ENCODE assay signal across 27 cellular contexts in the genomic region with DNA sequence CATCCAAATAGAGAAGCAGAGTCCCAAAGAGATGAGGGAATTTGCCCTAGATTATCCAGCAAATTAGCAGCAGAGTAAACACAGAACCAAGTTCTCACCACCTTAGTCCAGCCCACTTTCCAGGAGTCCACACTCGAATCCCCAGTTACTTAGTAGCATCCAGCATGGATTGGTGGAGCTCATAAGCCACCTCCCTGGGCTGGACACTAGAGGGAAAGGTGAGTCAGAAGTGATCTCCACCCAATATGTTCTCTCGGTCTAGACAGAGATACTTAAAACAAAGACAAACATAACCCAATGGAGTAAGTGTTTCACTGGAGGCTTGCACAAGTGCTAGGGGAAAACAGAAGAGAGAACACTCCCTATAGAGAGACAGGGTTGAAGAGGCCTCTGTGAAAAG.
DNase-seq lines count a peak whose midpoint lies in the region; ATAC-seq and TF ChIP-seq lines count a peak whose summit lies in the region.
"Had no signal": no experiment of that assay in that cellular context is flagged by ENCODE, and none has a peak within 500 bp of the region (broad histone marks: within the 10 kb centered on the region; RNA-seq: fewer than 3 reads in every experiment).

No MANE protein-coding gene starts in this region.

- H3K36me3 ChIP-seq in esophagus (ENCODE audit: control insufficient read depth in 2 of 2, insufficient read depth in 2 of 2, low read length in 1 of 2): no peaks in the 10 kb centered on the region
- no peaks in the 10 kb centered on the region for H3K36me3 ChIP-seq in lower lobe of right lung
- H3K36me3 ChIP-seq in trophoblast cell (ENCODE audit: control insufficient read depth in 1 of 2, insufficient read depth in 2 of 2, low read length in 2 of 2): no peaks in the 10 kb centered on the region
- H3K36me3 ChIP-seq: HAP-1, tibial nerve had no signal

- TF ChIP-seq CTCF in RWPE1 (conservative IDR thresholded peaks at IDR 0.05; ENCODE audit: low read depth) (no peak), lower lobe of right lung (IDR thresholded peaks at IDR 0.05) (no peak)

- H3K27ac Mint-ChIP-seq in activated CD4-positive, alpha-beta memory T cell treated with anti-CD3 and anti-CD28 coated beads for 36 hours: no peak overlapping the region
- H3K27ac Mint-ChIP-seq: CD8-positive, alpha-beta memory T cell; naive thymus-derived CD8-positive, alpha-beta T cell had no signal

- no peak overlapping the region for H3K9ac ChIP-seq in trophoblast cell (ENCODE audit: low read length)

- intact Hi-C loops in lower lobe of right lung (cut with DNase I): no loop called here
- intact Hi-C loops in activated CD4-positive, alpha-beta memory T cell treated with anti-CD3 and anti-CD28 coated beads for 36 hours (cut with micrococcal nuclease): no loop called here

- H3K4me3 ChIP-seq in esophagus (ENCODE audit: low read depth in 1 of 2, low read length in 2 of 2) (no peak overlapping the region), lower lobe of right lung (no peak overlapping the region), trophoblast cell (ENCODE audit: low read depth, low read length) (no peak overlapping the region)
- H3K4me3 ChIP-seq: HAP-1, SK-N-MC, tibial nerve had no signal

- CTCF ChIA-PET in RWPE1 (lab: Yijun Ruan, JAX): no interaction called here
- CTCF ChIA-PET in activated CD4-positive, alpha-beta memory T cell treated with anti-CD3 and anti-CD28 coated beads for 36 hours (lab: Charles Lee): no interaction called here

- no peaks in the 10 kb centered on the region for H3K9me3 Mint-ChIP-seq in activated CD4-positive, alpha-beta memory T cell treated with anti-CD3 and anti-CD28 coated beads for 36 hours
- H3K9me3 Mint-ChIP-seq: CD8-positive, alpha-beta memory T cell; naive thymus-derived CD8-positive, alpha-beta T cell had no signal

- H3K36me3 Mint-ChIP-seq in activated CD4-positive, alpha-beta memory T cell treated with anti-CD3 and anti-CD28 coated beads for 36 hours: no peaks in the 10 kb centered on the region
- H3K36me3 Mint-ChIP-seq: CD8-positive, alpha-beta memory T cell; naive thymus-derived CD8-positive, alpha-beta T cell had no signal

- H4K8ac ChIP-seq in trophoblast cell (ENCODE audit: low read depth, low read length): no peak overlapping the region

- H3K9me3 ChIP-seq in esophagus (ENCODE audit: control insufficient read depth in 2 of 2, insufficient read depth in 1 of 2, low read depth in 1 of 2, low read length in 1 of 2) (peaks cover 0 to 2% of the 10 kb centered on the region in 2 donors), lower lobe of right lung (no peaks in the 10 kb centered on the region), trophoblast cell (ENCODE audit: insufficient read depth, low read depth, low read length) (no peaks in the 10 kb centered on the region)
- H3K9me3 ChIP-seq: HAP-1, tibial nerve had no signal

- H3K14ac ChIP-seq in trophoblast cell (ENCODE audit: low read length): no peak overlapping the region

- no peak overlapping the region for H2BK120ac ChIP-seq in trophoblast cell (ENCODE audit: insufficient read depth, low read length, poor library complexity)

- no peak overlapping the region for H3K23ac ChIP-seq in trophoblast cell (ENCODE audit: low read length)

- ATAC-seq in lower lobe of right lung: peak; percentile 88
- ATAC-seq: activated CD4-positive, CD25-positive, alpha-beta regulatory T cell treated with anti-CD3 and anti-CD28 coated beads, Interleukin-2, amount 50 U/mL, for 24 hours; naive thymus-derived CD8-positive, alpha-beta T cell; sciatic nerve had no signal

- H3K27me3 ChIP-seq in esophagus (ENCODE audit: control insufficient read depth in 1 of 2, insufficient read depth in 2 of 2, low read length in 2 of 2): no peaks in the 10 kb centered on the region
- H3K27me3 ChIP-seq in lower lobe of right lung (ENCODE audit: low read depth): no peaks in the 10 kb centered on the region
- no peaks in the 10 kb centered on the region for H3K27me3 ChIP-seq in trophoblast cell (ENCODE audit: insufficient read depth, low read length)
- H3K27me3 ChIP-seq: tibial nerve had no signal

- no peak overlapping the region for H2BK5ac ChIP-seq in trophoblast cell (ENCODE audit: low read depth, low read length, poor library complexity)

- 58 to 63% methylated on average over 2 of the region's 2 CpGs for WGBS in esophagus, 2 donors
- WGBS in trophoblast cell (ENCODE audit: extremely low coverage, insufficient coverage, insufficient read length): no CpG with 5 or more reads among the region's 2 CpGs

- no peak overlapping the region for H3K18ac ChIP-seq in trophoblast cell (ENCODE audit: low read length)

- no peak overlapping the region for H3K27ac ChIP-seq in RWPE1
- H3K27ac ChIP-seq in esophagus (ENCODE audit: low read depth in 2 of 2, low read length in 1 of 2): peak overlapping the region; percentile 59 to 72
- no peak overlapping the region for H3K27ac ChIP-seq in lower lobe of right lung
- H3K27ac ChIP-seq in trophoblast cell (ENCODE audit: low read depth, low read length): no peak overlapping the region
- H3K27ac ChIP-seq: SK-N-MC, tibial nerve had no signal

- H4K91ac ChIP-seq in trophoblast cell (ENCODE audit: low read depth, low read length): no peak overlapping the region

- H2AK5ac ChIP-seq in trophoblast cell (ENCODE audit: low read length): no peak overlapping the region

- no peaks in the 10 kb centered on the region for H3K79me2 ChIP-seq in trophoblast cell (ENCODE audit: control insufficient read depth, insufficient read depth, low read length, poor library complexity)

- H3K4ac ChIP-seq in trophoblast cell (ENCODE audit: low read depth, low read length): no peak overlapping the region

- H2AFZ ChIP-seq in trophoblast cell (ENCODE audit: insufficient read depth, low read length, poor library complexity): no peak overlapping the region

- H3K79me1 ChIP-seq in trophoblast cell (ENCODE audit: low read length): no peaks in the 10 kb centered on the region

- H3K4me1 ChIP-seq in esophagus (ENCODE audit: control insufficient read depth in 2 of 2, insufficient read depth in 2 of 2, low read length in 1 of 2): no peaks in the 10 kb centered on the region
- H3K4me1 ChIP-seq in lower lobe of right lung: peaks cover 5% of the 10 kb centered on the region
- no peaks in the 10 kb centered on the region for H3K4me1 ChIP-seq in trophoblast cell (ENCODE audit: control insufficient read depth in 1 of 2, insufficient read depth in 2 of 2, low read length in 2 of 2)
- H3K4me1 ChIP-seq: HAP-1, tibial nerve had no signal

- H4K12ac ChIP-seq in trophoblast cell (ENCODE audit: low read depth, low read length): no peak overlapping the region

- H3K4me1 Mint-ChIP-seq in activated CD4-positive, alpha-beta memory T cell treated with anti-CD3 and anti-CD28 coated beads for 36 hours (ENCODE audit: low read depth): no peaks in the 10 kb centered on the region
- H3K4me1 Mint-ChIP-seq: CD8-positive, alpha-beta memory T cell; naive thymus-derived CD8-positive, alpha-beta T cell had no signal

- H3K4me3 Mint-ChIP-seq in activated CD4-positive, alpha-beta memory T cell treated with anti-CD3 and anti-CD28 coated beads for 36 hours: no peak overlapping the region
- H3K4me3 Mint-ChIP-seq: CD8-positive, alpha-beta memory T cell; naive thymus-derived CD8-positive, alpha-beta T cell had no signal

- DNase-seq in ELR (ENCODE audit: low read depth): peak; percentile 22
- DNase-seq in RWPE1 (ENCODE audit: low spot score): peak; percentile 5
- DNase-seq in lower lobe of right lung: no peak
- no peak for DNase-seq in amniotic stem cell (lab: John Stamatoyannopoulos, UW)
- no peak for DNase-seq in activated CD4-positive, alpha-beta memory T cell treated with anti-CD3 and anti-CD28 coated beads for 36 hours
- DNase-seq in DMS79 treated with DMSO at 0.1 percent for 48 hours (lab: John Stamatoyannopoulos, UW): no peak
- DNase-seq in trophoblast cell: no peak
- DNase-seq: activated CD4-positive, alpha-beta T cell treated with anti-CD3 and anti-CD28 coated beads, Interleukin-2, amount 50 U/mL, for 48 hours; activated CD8-positive, alpha-beta memory T cell treated with anti-CD3 and anti-CD28 coated beads, Interleukin-2, amount 50 U/mL, for 4 hours; activated naive CD4-positive, alpha-beta T cell; CD8-positive, alpha-beta memory T cell; cerebellar nuclear complex; DMS 273 treated with DMSO at 0.1 percent for 48 hours; hypothalamus; midbrain; naive thymus-derived CD8-positive, alpha-beta T cell; NCI-H1092 treated with DMSO at 0.1 percent for 48 hours; NCI-H187; NCI-H446 treated with DMSO at 0.1 percent for 48 hours; NCI-H82; stimulated activated CD4-positive, alpha-beta T cell treated with anti-CD3 and anti-CD28 coated beads, Interleukin-2, amount 100 ng/mL, for 48 hours had no signal

- H2BK12ac ChIP-seq in trophoblast cell (ENCODE audit: low read length): no peak overlapping the region

- POLR2A ChIA-PET in RWPE1 (lab: Yijun Ruan, JAX; ENCODE audit: low non-redundant PET): no interaction called here
- POLR2A ChIA-PET in activated CD4-positive, alpha-beta memory T cell treated with anti-CD3 and anti-CD28 coated beads for 36 hours (lab: Charles Lee): no interaction called here

- no peak overlapping the region for H3K4me2 ChIP-seq in trophoblast cell (ENCODE audit: low read length)

- no peaks in the 10 kb centered on the region for H3K27me3 Mint-ChIP-seq in activated CD4-positive, alpha-beta memory T cell treated with anti-CD3 and anti-CD28 coated beads for 36 hours

Comparison
In these comparisons a context has a peak if more than half of its experiments do, and no peak if none do; other contexts are left out.
1. DNase-seq: peak in ELR (single experiment) and RWPE1 (single experiment); none in lower lobe of right lung (single experiment), amniotic stem cell (single experiment), activated CD4-positive, alpha-beta memory T cell treated with anti-CD3 and anti-CD28 coated beads for 36 hours (single experiment), DMS79 treated with DMSO at 0.1 percent for 48 hours (single experiment) and trophoblast cell (0 of 2).
2. H3K27ac ChIP-seq: peak in esophagus (2 of 2); none in RWPE1 (single experiment), lower lobe of right lung (single experiment) and trophoblast cell (single experiment).